ENCODE assay signal across 9 cellular contexts in the genomic region with DNA sequence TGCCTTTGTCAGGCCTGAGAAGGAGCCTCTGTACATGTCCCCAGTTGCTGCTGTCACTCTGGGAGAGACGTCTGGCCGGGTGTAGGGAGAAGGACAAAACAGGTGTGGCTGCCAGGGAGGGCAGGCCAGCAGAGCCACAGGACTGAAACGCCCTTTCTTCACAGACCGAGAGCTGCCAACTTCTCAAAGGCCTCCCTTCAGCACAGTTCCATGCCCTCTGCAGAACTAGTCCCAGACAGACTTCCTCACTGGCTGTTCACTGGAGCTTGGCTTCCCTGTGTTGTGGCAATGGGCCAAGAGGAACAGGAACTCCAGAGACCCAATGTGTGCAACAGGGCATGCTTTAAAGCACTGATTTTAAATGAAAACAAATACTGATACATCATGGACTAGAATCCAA. TPM values are rescaled to one million over a fixed set of nuclear protein-coding genes. Genes with fewer than 3 reads are reported as not detected.
DNase-seq lines count a peak whose midpoint lies in the region; ATAC-seq, FAIRE-seq and TF ChIP-seq lines count a peak whose summit lies in the region.
"Had no signal": no experiment of that assay in that cellular context is flagged by ENCODE, and none has a peak within 500 bp of the region (broad histone marks: within the 10 kb centered on the region; RNA-seq: fewer than 3 reads in every experiment).

No MANE protein-coding gene starts in this region.

- H3K27ac Mint-ChIP-seq in natural killer cell (peak overlapping the region; percentile 96 to 98), mesothelial cell of epicardium (peak overlapping the region; percentile 39)
- H3K27ac Mint-ChIP-seq in natural killer cell treated with Interleukin-12 subunit alpha and Interleukin-12 subunit beta and Interleukin-15 and Interleukin-18, amount 100 ng/mL, for 72 hours: peak overlapping the region in 1 of 2 donors; percentile 36

- no peaks in the 10 kb centered on the region for H3K9me3 ChIP-seq in vagina

- intact Hi-C loops in natural killer cell (cut with micrococcal nuclease) (no loop called here), vagina (cut with DNase I) (loop anchor here (5.0 kb wide), 1 partner anchor 38 kb away; no protein-coding TSS in a partner anchor)

- no peak for ATAC-seq in natural killer cell
- no peak for ATAC-seq in natural killer cell treated with Interleukin-12 subunit alpha and Interleukin-12 subunit beta and Interleukin-15 and Interleukin-18, amount 100 ng/mL, for 72 hours
- ATAC-seq in HG03442 (IDR thresholded peaks at IDR 0.05; ENCODE audit: unreplicated experiment): no peak

- H3K4me1 ChIP-seq in vagina: peaks cover 89% of the 10 kb centered on the region

- no peak for FAIRE-seq in frontal cortex (lab: Jason Lieb, UNC)
- FAIRE-seq: G401.6 had no signal

- TF ChIP-seq POLR2A in vagina (IDR thresholded peaks at IDR 0.05): no peak

- H3K27ac ChIP-seq in vagina: peak overlapping the region; percentile 72

- H3K4me3 Mint-ChIP-seq in natural killer cell: no peak overlapping the region
- H3K4me3 Mint-ChIP-seq in natural killer cell treated with Interleukin-12 subunit alpha and Interleukin-12 subunit beta and Interleukin-15 and Interleukin-18, amount 100 ng/mL, for 72 hours: no peak overlapping the region
- no peak overlapping the region for H3K4me3 Mint-ChIP-seq in mesothelial cell of epicardium

- H3K4me3 ChIP-seq in cardiac fibroblast (replicated peaks in 1 of 2; ENCODE audit: low read depth in 2 of 2, low read length in 2 of 2) (no peak overlapping the region), vagina (no peak overlapping the region)

- no peaks in the 10 kb centered on the region for H3K36me3 ChIP-seq in vagina

- H3K4me1 Mint-ChIP-seq in natural killer cell (peaks cover 52 to 70% of the 10 kb centered on the region in 2 donors), mesothelial cell of epicardium (peaks cover 58% of the 10 kb centered on the region)
- peaks cover 60 to 62% of the 10 kb centered on the region in 2 donors for H3K4me1 Mint-ChIP-seq in natural killer cell treated with Interleukin-12 subunit alpha and Interleukin-12 subunit beta and Interleukin-15 and Interleukin-18, amount 100 ng/mL, for 72 hours (ENCODE audit: low read depth in 2 of 2)

- H3K27me3 Mint-ChIP-seq in natural killer cell (ENCODE audit: low read depth in 2 of 2): no peaks in the 10 kb centered on the region
- H3K27me3 Mint-ChIP-seq in natural killer cell treated with Interleukin-12 subunit alpha and Interleukin-12 subunit beta and Interleukin-15 and Interleukin-18, amount 100 ng/mL, for 72 hours: no peaks in the 10 kb centered on the region
- H3K27me3 Mint-ChIP-seq in mesothelial cell of epicardium (ENCODE audit: low read depth): no peaks in the 10 kb centered on the region

- no peaks in the 10 kb centered on the region for H3K27me3 ChIP-seq in vagina

- H3K9me3 Mint-ChIP-seq in natural killer cell (no peaks in the 10 kb centered on the region), mesothelial cell of epicardium (no peaks in the 10 kb centered on the region)
- no peaks in the 10 kb centered on the region for H3K9me3 Mint-ChIP-seq in natural killer cell treated with Interleukin-12 subunit alpha and Interleukin-12 subunit beta and Interleukin-15 and Interleukin-18, amount 100 ng/mL, for 72 hours

- DNase-seq in natural killer cell (no peak), cardiac fibroblast (ENCODE audit: low read depth in 2 of 2) (peak; percentile 44 to 67), mesothelial cell of epicardium (ENCODE audit: low spot score in 2 of 2, unreplicated experiment in 2 of 2) (no peak), vagina (ENCODE audit: extremely low spot score in 2 of 2) (no peak), frontal cortex (ENCODE audit: low spot score in 2 of 2) (no peak)
- DNase-seq in natural killer cell treated with Interleukin-12 subunit alpha and Interleukin-12 subunit beta and Interleukin-15 and Interleukin-18, amount 100 ng/mL, for 72 hours (ENCODE audit: low spot score): no peak
- no peak for DNase-seq in stimulated activated CD4-positive, alpha-beta T cell treated with anti-CD3 and anti-CD28 coated beads, Interleukin-2, amount 100 ng/mL, for 48 hours

- H3K36me3 Mint-ChIP-seq in natural killer cell: no peaks in the 10 kb centered on the region
- no peaks in the 10 kb centered on the region for H3K36me3 Mint-ChIP-seq in natural killer cell treated with Interleukin-12 subunit alpha and Interleukin-12 subunit beta and Interleukin-15 and Interleukin-18, amount 100 ng/mL, for 72 hours
- H3K36me3 Mint-ChIP-seq in mesothelial cell of epicardium: no peaks in the 10 kb centered on the region

- TF ChIP-seq CTCF in natural killer cell (IDR thresholded peaks at IDR 0.05) (no peak), cardiac fibroblast (IDR thresholded peaks at IDR 0.05; ENCODE audit: low read depth, low read length) (no peak), mesothelial cell of epicardium (IDR thresholded peaks at IDR 0.05; ENCODE audit: unreplicated experiment) (no peak), vagina (IDR thresholded peaks at IDR 0.05) (no peak)

RNA-seq across cellular contexts. Expression of a gene that starts 50.7 kb away (rescaled TPM):
- 10 to 100 TPM; 26.0 to 32.3 (median 28.9) TPM for total RNA-seq in natural killer cell
- total RNA-seq in natural killer cell treated with Interleukin-12 subunit alpha and Interleukin-12 subunit beta and Interleukin-15 and Interleukin-18, amount 100 ng/mL, for 72 hours: 10 to 100 TPM; 18.9 to 32.2 TPM
- 46.4 to 48.6 TPM (median 47.7 TPM) in 3 replicates for total RNA-seq in mesothelial cell of epicardium
- 35.4 TPM for total RNA-seq in vagina
- 70.5 TPM for total RNA-seq in frontal cortex

Comparison
In these comparisons a context has a peak if more than half of its experiments do, and no peak if none do; other contexts are left out.
1. DNase-seq: peak in cardiac fibroblast (2 of 2); none in natural killer cell (single experiment), natural killer cell treated with Interleukin-12 subunit alpha and Interleukin-12 subunit beta and Interleukin-15 and Interleukin-18, amount 100 ng/mL, for 72 hours (single experiment), mesothelial cell of epicardium (0 of 2), vagina (0 of 2), frontal cortex (0 of 2) and stimulated activated CD4-positive, alpha-beta T cell treated with anti-CD3 and anti-CD28 coated beads, Interleukin-2, amount 100 ng/mL, for 48 hours (0 of 2).